9 cellular contexts compared by ENCODE assay signal in genomic region chr11:92387882-92388281, GRCh38.
"Had no signal": no experiment of that assay in that cellular context is flagged by ENCODE, and none has a peak within 500 bp of the region (broad histone marks: within the 10 kb centered on the region; RNA-seq: fewer than 3 reads in every experiment).

No MANE protein-coding gene starts in this region.

- H3K9me3 ChIP-seq: HAP-1 had no signal

- H3K4me3 ChIP-seq: GM23248, HAP-1 had no signal

- H3K36me3 ChIP-seq: HAP-1 had no signal

- H3K4me3 Mint-ChIP-seq: HFFc6, IgD-negative memory B cell had no signal

- H3K9ac ChIP-seq: GM23248 had no signal

- H3K27ac Mint-ChIP-seq: HFFc6, IgD-negative memory B cell had no signal

- ATAC-seq: HCT116, HepG2 had no signal

- H3K27ac ChIP-seq: GM23248, HL-60 had no signal

- H3K9me3 Mint-ChIP-seq: HFFc6 had no signal

- H3K36me3 Mint-ChIP-seq: IgD-negative memory B cell had no signal

- H3K27me3 Mint-ChIP-seq: IgD-negative memory B cell had no signal

- DNase-seq: GOT3, H7, HFFc6 had no signal

- H3K4me1 Mint-ChIP-seq: IgD-negative memory B cell had no signal

- H2AFZ ChIP-seq: GM23248 had no signal
